16 cellular contexts compared by ENCODE assay signal in the genomic region with DNA sequence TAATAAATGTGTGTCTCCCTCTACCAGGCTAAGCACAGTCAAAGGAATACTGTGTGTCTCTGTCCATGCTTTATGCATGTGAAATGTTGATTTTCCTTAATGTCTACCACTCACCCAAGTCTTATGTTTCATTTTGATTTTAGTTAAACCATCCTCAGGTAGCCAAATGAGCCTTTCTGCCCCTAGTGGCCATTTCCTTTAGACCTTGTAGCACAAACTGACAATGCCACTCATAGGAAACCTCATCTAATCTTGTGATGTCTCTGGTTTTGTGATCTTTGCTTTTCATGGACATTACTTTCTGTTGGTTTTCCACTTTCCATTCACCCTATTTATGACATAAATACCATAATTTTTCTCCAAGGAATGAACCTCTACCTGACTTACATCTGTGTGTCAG.
DNase-seq lines count a peak whose midpoint lies in the region; ATAC-seq, FAIRE-seq and TF ChIP-seq lines count a peak whose summit lies in the region.
"Had no signal": no experiment of that assay in that cellular context is flagged by ENCODE, and none has a peak within 500 bp of the region (broad histone marks: within the 10 kb centered on the region; RNA-seq: fewer than 3 reads in every experiment).

No MANE protein-coding gene starts in this region.

- no peak for FAIRE-seq in bronchial epithelial cell (lab: Jason Lieb, UNC)
- FAIRE-seq: colon had no signal

- no peaks in the 10 kb centered on the region for H3K36me3 Mint-ChIP-seq in T-helper 2 cell treated with Interferon-gamma antibody and Interleukin-4, amounts not matched to agents 5 μg/mL and 100 μg/mL, for 36 hours (ENCODE audit: low read depth)
- H3K36me3 Mint-ChIP-seq: natural killer cell had no signal

- ATAC-seq in GM19351 (IDR thresholded peaks at IDR 0.05; ENCODE audit: unreplicated experiment) (peak; percentile 74), HG03432 (IDR thresholded peaks at IDR 0.05; ENCODE audit: unreplicated experiment) (peak; percentile 62), HG03571 (IDR thresholded peaks at IDR 0.05; ENCODE audit: unreplicated experiment) (no peak)
- ATAC-seq: activated CD4-positive, alpha-beta T cell treated with anti-CD3 and anti-CD28 coated beads for 36 hours; HCT116; natural killer cell had no signal

- no peaks in the 10 kb centered on the region for H3K27me3 ChIP-seq in bronchial epithelial cell (ENCODE audit: control insufficient read depth, insufficient read depth, low read length)
- H3K27me3 ChIP-seq: SJCRH30, spleen had no signal

- TF ChIP-seq CTCF in bronchial epithelial cell (IDR thresholded peaks at IDR 0.05; ENCODE audit: insufficient read depth, low read length, severe bottlenecking): peak; percentile 18

- no peak overlapping the region for H3K27ac Mint-ChIP-seq in T-helper 2 cell treated with Interferon-gamma antibody and Interleukin-4, amounts not matched to agents 5 μg/mL and 100 μg/mL, for 36 hours
- H3K27ac Mint-ChIP-seq: activated CD4-positive, alpha-beta T cell treated with anti-CD3 and anti-CD28 coated beads for 36 hours; natural killer cell had no signal

- in situ Hi-C loops in ACHN (cut with HindIII; ENCODE audit: low pct_ligation_motif_present, low pct_unique_long_range_greater_than_20kb, low sequenced_read_pairs): no loop called here

- H3K9me3 Mint-ChIP-seq in T-helper 2 cell treated with Interferon-gamma antibody and Interleukin-4, amounts not matched to agents 5 μg/mL and 100 μg/mL, for 36 hours: peaks cover 17% of the 10 kb centered on the region

- H3K4me3 Mint-ChIP-seq in T-helper 2 cell treated with Interferon-gamma antibody and Interleukin-4, amounts not matched to agents 5 μg/mL and 100 μg/mL, for 36 hours: no peak overlapping the region
- H3K4me3 Mint-ChIP-seq: activated CD4-positive, alpha-beta T cell treated with anti-CD3 and anti-CD28 coated beads for 36 hours; natural killer cell had no signal

- no peaks in the 10 kb centered on the region for H3K4me1 Mint-ChIP-seq in T-helper 2 cell treated with Interferon-gamma antibody and Interleukin-4, amounts not matched to agents 5 μg/mL and 100 μg/mL, for 36 hours (ENCODE audit: low read depth)
- H3K4me1 Mint-ChIP-seq: activated CD4-positive, alpha-beta T cell treated with anti-CD3 and anti-CD28 coated beads for 36 hours; natural killer cell had no signal

- H3K27me3 Mint-ChIP-seq in T-helper 2 cell treated with Interferon-gamma antibody and Interleukin-4, amounts not matched to agents 5 μg/mL and 100 μg/mL, for 36 hours (ENCODE audit: low read depth): no peaks in the 10 kb centered on the region
- H3K27me3 Mint-ChIP-seq: activated CD4-positive, alpha-beta T cell treated with anti-CD3 and anti-CD28 coated beads for 36 hours had no signal

- DNase-seq in ACHN (peak; percentile 6), bronchial epithelial cell (ENCODE audit: low read depth) (no peak)
- no peak for DNase-seq in activated CD4-positive, CD25-positive, alpha-beta regulatory T cell (lab: John Stamatoyannopoulos, UW)
- DNase-seq in T-helper 2 cell treated with Interferon-gamma antibody and Interleukin-4, amounts not matched to agents 5 μg/mL and 100 μg/mL, for 36 hours (ENCODE audit: low spot score): no peak
- DNase-seq in stimulated activated CD4-positive, alpha-beta T cell treated with anti-CD3 and anti-CD28 coated beads, Interleukin-2, amount 100 ng/mL, for 24 hours: no peak
- DNase-seq: activated CD4-positive, alpha-beta T cell treated with anti-CD3 and anti-CD28 coated beads for 36 hours; islet precursor cell; natural killer cell; SJCRH30; spleen; trophoblast cell had no signal

- no peak overlapping the region for H3K4me3 ChIP-seq in bronchial epithelial cell (ENCODE audit: low read depth, low read length)
- H3K4me3 ChIP-seq: SJCRH30, spleen had no signal

- H3K36me3 ChIP-seq in bronchial epithelial cell (ENCODE audit: control insufficient read depth, insufficient read depth, low read length): no peaks in the 10 kb centered on the region
- H3K36me3 ChIP-seq: SJCRH30, spleen had no signal
